In genomic region chr16:69130461-69130860, GRCh38 we compare ENCODE assay signal across 12 cellular contexts. TPM values are rescaled to one million over a fixed set of nuclear protein-coding genes. Genes with fewer than 3 reads are reported as not detected.
DNase-seq lines count a peak whose midpoint lies in the region; ATAC-seq and TF ChIP-seq lines count a peak whose summit lies in the region.
"Had no signal": no experiment of that assay in that cellular context is flagged by ENCODE, and none has a peak within 500 bp of the region (broad histone marks: within the 10 kb centered on the region; RNA-seq: fewer than 3 reads in every experiment).

No MANE protein-coding gene starts in this region.

- intact Hi-C loops in activated CD4-positive, alpha-beta T cell treated with anti-CD3 and anti-CD28 coated beads for 36 hours (cut with DNase I, micrococcal nuclease) = loop anchor here (5.0 kb wide), 4 partner anchors 283 to 1217 kb away; partner anchors contain the start of genes DDX19A (in 1 of the 2) and WWP2 (in 1 of the 2)
- intact Hi-C loops in sciatic nerve (cut with DNase I) = no loop called here

- peaks cover 58% of the 10 kb centered on the region for H3K4me1 Mint-ChIP-seq in activated CD4-positive, alpha-beta T cell treated with anti-CD3 and anti-CD28 coated beads for 36 hours
- H3K4me1 Mint-ChIP-seq in endodermal cell = peaks cover 28% of the 10 kb centered on the region

- no peaks in the 10 kb centered on the region for H3K27me3 Mint-ChIP-seq in activated CD4-positive, alpha-beta T cell treated with anti-CD3 and anti-CD28 coated beads for 36 hours
- no peaks in the 10 kb centered on the region for H3K27me3 Mint-ChIP-seq in endodermal cell (ENCODE audit: insufficient read depth)

- peak overlapping the region; percentile 71 for H3K4me2 ChIP-seq in OCI-LY3 (ENCODE audit: low read length)
- H3K4me2 ChIP-seq in osteoblast (ENCODE audit: insufficient read depth, low read length) = peak overlapping the region; percentile 94

- no peaks in the 10 kb centered on the region for H3K9me3 ChIP-seq in OCI-LY3 (ENCODE audit: insufficient read depth, low read length)
- no peaks in the 10 kb centered on the region for H3K9me3 ChIP-seq in endodermal cell (ENCODE audit: control insufficient read depth, low read length)
- no peaks in the 10 kb centered on the region for H3K9me3 ChIP-seq in osteoblast (ENCODE audit: low read depth, low read length)
- H3K9me3 ChIP-seq: Peyer's patch, psoas muscle had no signal

- TF ChIP-seq CTCF in OCI-LY3 (IDR thresholded peaks at IDR 0.05; ENCODE audit: low read depth, low read length) (no peak), endodermal cell (conservative IDR thresholded peaks at IDR 0.05) (no peak), osteoblast (IDR thresholded peaks at IDR 0.05; ENCODE audit: extremely low read depth, low read depth, low read length) (no peak)

- no peak overlapping the region for H3K27ac ChIP-seq in OCI-LY3 (ENCODE audit: low read length)
- no peak overlapping the region for H3K27ac ChIP-seq in endodermal cell (ENCODE audit: low read depth, low read length)
- peak overlapping the region; percentile 17 for H3K27ac ChIP-seq in osteoblast (ENCODE audit: low read depth, low read length)
- H3K27ac ChIP-seq: psoas muscle had no signal

- H3K4me3 ChIP-seq in OCI-LY3 (ENCODE audit: low read length) = no peak overlapping the region
- peak overlapping the region; percentile 99 for H3K4me3 ChIP-seq in endodermal cell (ENCODE audit: low read length)
- H3K4me3 ChIP-seq in osteoblast (ENCODE audit: insufficient read depth, low read length) = peak overlapping the region; percentile 98

- no peak for ATAC-seq in activated CD4-positive, alpha-beta T cell treated with anti-CD3 and anti-CD28 coated beads for 36 hours
- ATAC-seq in sciatic nerve = no peak
- ATAC-seq: psoas muscle had no signal

- CTCF ChIA-PET in activated CD4-positive, alpha-beta T cell treated with anti-CD3 and anti-CD28 coated beads for 36 hours (lab: Charles Lee) = interaction anchor here (0.6 to 1.9 kb wide), 9 partner anchors 13 to 602 kb away, joined by 3 to 6 read pairs (median 4); no protein-coding TSS in a partner anchor

- 83 to 94% methylated on average over 4 to 6 of the region's 6 CpGs for WGBS in endodermal cell (ENCODE audit: insufficient coverage in 1 of 2, insufficient read length in 1 of 2), 2 experiments

- H2AFZ ChIP-seq in OCI-LY3 (ENCODE audit: low read depth, low read length) (no peak overlapping the region), osteoblast (ENCODE audit: low read length) (no peak overlapping the region)

- H3K4me3 Mint-ChIP-seq in activated CD4-positive, alpha-beta T cell treated with anti-CD3 and anti-CD28 coated beads for 36 hours = peak overlapping the region; percentile 93
- H3K4me3 Mint-ChIP-seq in endodermal cell = peak overlapping the region; percentile 97

- peak overlapping the region; percentile 74 for H3K27ac Mint-ChIP-seq in activated CD4-positive, alpha-beta T cell treated with anti-CD3 and anti-CD28 coated beads for 36 hours
- H3K27ac Mint-ChIP-seq in endodermal cell = no peak overlapping the region

- H3K9me3 Mint-ChIP-seq in activated CD4-positive, alpha-beta T cell treated with anti-CD3 and anti-CD28 coated beads for 36 hours (ENCODE audit: low read depth) = no peaks in the 10 kb centered on the region
- no peaks in the 10 kb centered on the region for H3K9me3 Mint-ChIP-seq in endodermal cell

- peaks cover 94% of the 10 kb centered on the region for H3K79me2 ChIP-seq in OCI-LY3 (ENCODE audit: low read length)
- H3K79me2 ChIP-seq in osteoblast (ENCODE audit: insufficient read depth, low read length) = peaks cover 95% of the 10 kb centered on the region

- H3K9ac ChIP-seq in OCI-LY3 (ENCODE audit: low read length) (no peak overlapping the region), endodermal cell (ENCODE audit: extremely low read depth, low read length, poor library complexity, severe bottlenecking) (no peak overlapping the region)

- H4K20me1 ChIP-seq in OCI-LY3 (ENCODE audit: insufficient read depth, low read length) (peaks cover 36% of the 10 kb centered on the region), osteoblast (ENCODE audit: insufficient read depth, low read length) (peaks cover 22% of the 10 kb centered on the region)

- peaks cover 25% of the 10 kb centered on the region for H3K36me3 ChIP-seq in OCI-LY3 (replicated peaks; ENCODE audit: low read depth, low read length)
- peaks cover 24% of the 10 kb centered on the region for H3K36me3 ChIP-seq in endodermal cell (ENCODE audit: control insufficient read depth, insufficient read depth, low read length)
- peaks cover 5% of the 10 kb centered on the region for H3K36me3 ChIP-seq in osteoblast (ENCODE audit: insufficient read depth, low read length)
- H3K36me3 ChIP-seq: Peyer's patch had no signal

- POLR2A ChIA-PET in activated CD4-positive, alpha-beta T cell treated with anti-CD3 and anti-CD28 coated beads for 36 hours (lab: Charles Lee) = no interaction called here

- H3K36me3 Mint-ChIP-seq in activated CD4-positive, alpha-beta T cell treated with anti-CD3 and anti-CD28 coated beads for 36 hours (ENCODE audit: low read depth) = peaks cover 23% of the 10 kb centered on the region
- H3K36me3 Mint-ChIP-seq in endodermal cell (ENCODE audit: low read depth) = peaks cover 30% of the 10 kb centered on the region

- H3K27me3 ChIP-seq in OCI-LY3 (ENCODE audit: low read depth, low read length) = no peaks in the 10 kb centered on the region
- H3K27me3 ChIP-seq in endodermal cell (ENCODE audit: control insufficient read depth, insufficient read depth, low read length, poor library complexity, severe bottlenecking) = no peaks in the 10 kb centered on the region
- H3K27me3 ChIP-seq in osteoblast (ENCODE audit: insufficient read depth, low read length) = no peaks in the 10 kb centered on the region
- H3K27me3 ChIP-seq: Peyer's patch had no signal

- H3K4me1 ChIP-seq in OCI-LY3 (ENCODE audit: low read length) = peaks cover 18% of the 10 kb centered on the region
- H3K4me1 ChIP-seq in endodermal cell (ENCODE audit: control insufficient read depth, insufficient read depth, low read length) = no peaks in the 10 kb centered on the region
- H3K4me1 ChIP-seq in osteoblast (ENCODE audit: insufficient read depth, low read length) = peaks cover 25% of the 10 kb centered on the region

- DNase-seq in activated CD4-positive, alpha-beta T cell treated with anti-CD3 and anti-CD28 coated beads for 36 hours = no peak
- DNase-seq in activated CD4-positive, alpha-beta T cell treated with anti-CD3 and anti-CD28 coated beads for 4 hours = no peak
- DNase-seq in endodermal cell (no peak), osteoblast (ENCODE audit: insufficient read length, low spot score, missing footprints) (peak; percentile 82), sciatic nerve (ENCODE audit: low spot score) (no peak), retina (no peak)
- DNase-seq in central memory CD4-positive, alpha-beta T cell = no peak
- DNase-seq: MV-4-11; Peyer's patch; psoas muscle; stimulated activated CD8-positive, alpha-beta memory T cell treated with anti-CD3 and anti-CD28 coated beads, Interleukin-4, amount 100 ng/mL, for 48 hours had no signal

RNA-seq across cellular contexts. Expression of gene CHTF8, which starts 1.9 kb away (rescaled TPM):
- 100 to 1,000 TPM; 153 to 194 TPM for total RNA-seq in activated CD4-positive, alpha-beta T cell treated with anti-CD3 and anti-CD28 coated beads for 36 hours
- total RNA-seq in endodermal cell = 100 to 1,000 TPM; 105 to 142 TPM
- polyA plus RNA-seq in endodermal cell (2013, experiment 1 of 2) = 122 TPM
- 111 TPM for polyA plus RNA-seq in endodermal cell (2013, experiment 2 of 2)
- 48.0 and 52.1 TPM in 2 replicates for total RNA-seq in osteoblast
- total RNA-seq in sciatic nerve = 65.1 TPM

RNA-seq across cellular contexts. Expression of gene UTP4, which starts 2.0 kb away (rescaled TPM):
- 100 to 1,000 TPM; 102 to 119 TPM for total RNA-seq in activated CD4-positive, alpha-beta T cell treated with anti-CD3 and anti-CD28 coated beads for 36 hours
- total RNA-seq in endodermal cell = 10 to 100 TPM; 44.1 to 45.3 TPM
- polyA plus RNA-seq in endodermal cell (2013, experiment 1 of 2) = 43.1 TPM
- polyA plus RNA-seq in endodermal cell (2013, experiment 2 of 2) = 37.3 TPM
- 17.4 and 18.0 TPM in 2 replicates for total RNA-seq in osteoblast
- 40.1 TPM for total RNA-seq in sciatic nerve

RNA-seq across cellular contexts. Expression of gene HAS3, which starts 25.0 kb away (rescaled TPM):
- total RNA-seq in activated CD4-positive, alpha-beta T cell treated with anti-CD3 and anti-CD28 coated beads for 36 hours = under 1 TPM; 0.39 to 0.42 TPM
- total RNA-seq in endodermal cell (1 to 10 TPM; 1.8 to 4.1 TPM), osteoblast (1.4 and 1.5 TPM in 2 replicates), sciatic nerve (2.7 TPM)
- polyA plus RNA-seq in endodermal cell (2013, experiment 1 of 2) = 3.2 TPM
- 2.4 TPM for polyA plus RNA-seq in endodermal cell (2013, experiment 2 of 2)

RNA-seq across cellular contexts. Expression of gene SNTB2, which starts 56.5 kb away (rescaled TPM):
- total RNA-seq in activated CD4-positive, alpha-beta T cell treated with anti-CD3 and anti-CD28 coated beads for 36 hours = 10 to 100 TPM; 15.7 to 17.2 TPM
- total RNA-seq in endodermal cell = 10 to 100 TPM; 15.4 to 24.1 TPM
- 12.3 TPM for polyA plus RNA-seq in endodermal cell (2013, experiment 1 of 2)
- polyA plus RNA-seq in endodermal cell (2013, experiment 2 of 2) = 10.8 TPM
- 35.5 and 38.6 TPM in 2 replicates for total RNA-seq in osteoblast
- 64.0 TPM for total RNA-seq in sciatic nerve
